8 cellular contexts compared by ENCODE assay signal in genomic region chr19:47112664-47113445, GRCh38. TPM values are rescaled to one million over a fixed set of nuclear protein-coding genes. Genes with fewer than 3 reads are reported as not detected.
DNase-seq lines count a peak whose midpoint lies in the region; ATAC-seq and TF ChIP-seq lines count a peak whose summit lies in the region.

No MANE protein-coding gene starts in this region.

- TF ChIP-seq POLR2A in adrenal gland (IDR thresholded peaks at IDR 0.05), result peak; percentile 42 to 90
- peak; percentile 92 for TF ChIP-seq POLR2A in transverse colon (IDR thresholded peaks at IDR 0.05)

- peak overlapping the region; percentile 75 for H3K4ac ChIP-seq in trophoblast cell (ENCODE audit: low read depth, low read length)

- peak overlapping the region; percentile 98 for H2BK5ac ChIP-seq in trophoblast cell (ENCODE audit: low read depth, low read length, poor library complexity)

- peaks cover 18% of the 10 kb centered on the region for H3K79me2 ChIP-seq in trophoblast cell (ENCODE audit: control insufficient read depth, insufficient read depth, low read length, poor library complexity)

- H3K18ac ChIP-seq in trophoblast cell (ENCODE audit: low read length), result peak overlapping the region; percentile 91

- H4K91ac ChIP-seq in trophoblast cell (ENCODE audit: low read depth, low read length), result peak overlapping the region; percentile 99

- peak overlapping the region; percentile 32 for H2AFZ ChIP-seq in trophoblast cell (ENCODE audit: insufficient read depth, low read length, poor library complexity)

- ATAC-seq in HG02852 (IDR thresholded peaks at IDR 0.05; ENCODE audit: unreplicated experiment), result peak; percentile 79

- peak; percentile 97 for DNase-seq in GM13976 (ENCODE audit: low spot score)
- DNase-seq in NCI-H1436 treated with DMSO at 0.1 percent for 48 hours (lab: John Stamatoyannopoulos, UW), result peak; percentile 95
- peak; percentile 99 for DNase-seq in T follicular helper cell (ENCODE audit: low read depth)
- peak; percentile 99 to 100 (median 99) for DNase-seq in adrenal gland
- DNase-seq in cardiac septum (ENCODE audit: low spot score), result peak; percentile 100
- DNase-seq in trophoblast cell, result peak; percentile 100
- DNase-seq in transverse colon, result peak; percentile 99

- H3K79me1 ChIP-seq in trophoblast cell (ENCODE audit: low read length), result peaks cover 26% of the 10 kb centered on the region

- H4K8ac ChIP-seq in trophoblast cell (ENCODE audit: low read depth, low read length), result peak overlapping the region; percentile 99

- H3K36me3 ChIP-seq in adrenal gland (replicated peaks in 1 of 2), result no peaks in the 10 kb centered on the region
- peaks cover 0 to 2% of the 10 kb centered on the region in 2 experiments for H3K36me3 ChIP-seq in trophoblast cell (ENCODE audit: control insufficient read depth in 1 of 2, insufficient read depth in 2 of 2, low read length in 2 of 2)
- H3K36me3 ChIP-seq in transverse colon, result no peaks in the 10 kb centered on the region

- peak overlapping the region; percentile 97 to 100 (median 100) for H3K27ac ChIP-seq in adrenal gland
- peak overlapping the region; percentile 99 for H3K27ac ChIP-seq in trophoblast cell (ENCODE audit: low read depth, low read length)
- peak overlapping the region; percentile 97 to 100 (median 100) for H3K27ac ChIP-seq in transverse colon

- intact Hi-C loops in adrenal gland (cut with DNase I), result no loop called here
- intact Hi-C loops in cardiac septum (cut with DNase I), result loop anchor here (2.0 to 5.0 kb wide), 2 partner anchors 16 to 256 kb away; no protein-coding TSS in a partner anchor
- intact Hi-C loops in transverse colon (cut with DNase I; ENCODE audit: low total_unique reads), result no loop called here

- 0 to 1% (median 0%) methylated on average over 48 to 64 of the region's 64 CpGs for WGBS in adrenal gland, 4 donors
- no CpG with 5 or more reads among the region's 64 CpGs for WGBS in trophoblast cell (ENCODE audit: extremely low coverage, insufficient coverage, insufficient read length)
- WGBS in transverse colon (ENCODE audit: low coverage in 1 of 2), 2 donors, result 0% methylated on average over 17 to 47 of the region's 64 CpGs

- H2BK120ac ChIP-seq in trophoblast cell (ENCODE audit: insufficient read depth, low read length, poor library complexity), result peak overlapping the region; percentile 94

- in situ Hi-C loops in GM13976 (cut with MboI; ENCODE audit: low sequenced_read_pairs, unreplicated experiment) (no loop called here), transverse colon (cut with MboI; ENCODE audit: low pct_ligation_motif_present in 1 of 4, low pct_unique_long_range_greater_than_20kb in 1 of 4, low sequenced_read_pairs in 3 of 4) (no loop called here)

- H2AK5ac ChIP-seq in trophoblast cell (ENCODE audit: low read length), result peak overlapping the region; percentile 93

- peak overlapping the region; percentile 65 to 99 (median 82) for H3K4me3 ChIP-seq in adrenal gland
- H3K4me3 ChIP-seq in trophoblast cell (ENCODE audit: low read depth, low read length), result peak overlapping the region; percentile 77
- H3K4me3 ChIP-seq in transverse colon, result peak overlapping the region; percentile 73 to 96 (median 94)

- H3K9ac ChIP-seq in trophoblast cell (ENCODE audit: low read length), result peak overlapping the region; percentile 99

- H3K9me3 ChIP-seq in adrenal gland (replicated peaks in 1 of 3), result no peaks in the 10 kb centered on the region
- no peaks in the 10 kb centered on the region for H3K9me3 ChIP-seq in trophoblast cell (ENCODE audit: insufficient read depth, low read depth, low read length)
- H3K9me3 ChIP-seq in transverse colon, result no peaks in the 10 kb centered on the region

- H2BK12ac ChIP-seq in trophoblast cell (ENCODE audit: low read length), result no peak overlapping the region

- no peak overlapping the region for H3K23ac ChIP-seq in trophoblast cell (ENCODE audit: low read length)

- no peak for TF ChIP-seq CTCF in GM13976 (IDR thresholded peaks at IDR 0.05; ENCODE audit: borderline replicate concordance, control extremely low read depth, extremely low read depth, insufficient read depth, missing control alignments)
- TF ChIP-seq CTCF in adrenal gland (IDR thresholded peaks at IDR 0.05), result no peak
- TF ChIP-seq CTCF in transverse colon (IDR thresholded peaks at IDR 0.05), result peak in 1 of 5 experiments; percentile 12

- H3K14ac ChIP-seq in trophoblast cell (ENCODE audit: low read length), result peak overlapping the region; percentile 96

- peak overlapping the region; percentile 99 for H4K12ac ChIP-seq in trophoblast cell (ENCODE audit: low read depth, low read length)

- H3K4me2 ChIP-seq in trophoblast cell (ENCODE audit: low read length), result peak overlapping the region; percentile 85

- no peaks in the 10 kb centered on the region for H3K27me3 ChIP-seq in adrenal gland
- no peaks in the 10 kb centered on the region for H3K27me3 ChIP-seq in trophoblast cell (ENCODE audit: insufficient read depth, low read length)
- no peaks in the 10 kb centered on the region for H3K27me3 ChIP-seq in transverse colon

- TF ChIP-seq EP300 in transverse colon (IDR thresholded peaks at IDR 0.05; ENCODE audit: low read depth), result peak; percentile 9

- peaks cover under 1 to 24% of the 10 kb centered on the region in 2 donors for H3K4me1 ChIP-seq in adrenal gland (replicated peaks in 1 of 2)
- peaks cover 0 to 4% of the 10 kb centered on the region in 2 experiments for H3K4me1 ChIP-seq in trophoblast cell (ENCODE audit: control insufficient read depth in 1 of 2, insufficient read depth in 2 of 2, low read length in 2 of 2)
- H3K4me1 ChIP-seq in transverse colon, result peaks cover 18 to 35% (median 33%) of the 10 kb centered on the region in 4 donors

RNA-seq across cellular contexts. Expression of gene ZC3H4, which starts 0.7 kb away (rescaled TPM):
- total RNA-seq in adrenal gland (10 to 100 TPM; 19.2 to 45.0 (median 27.1) TPM), cardiac septum (28.1 TPM), transverse colon (10 to 100 TPM; 25.4 to 32.2 (median 28.0) TPM)
- polyA plus RNA-seq in adrenal gland, result 10 to 100 TPM; 10.8 to 24.9 (median 19.7) TPM
- polyA plus RNA-seq in trophoblast cell (2013), result 17.0 and 17.4 TPM in 2 replicates

RNA-seq across cellular contexts. Expression of gene SAE1, which starts 17.8 kb away (rescaled TPM):
- 10 to 100 TPM; 40.1 to 58.5 (median 49.7) TPM for total RNA-seq in adrenal gland
- polyA plus RNA-seq in adrenal gland, result 10 to 100 TPM; 19.0 to 71.8 (median 23.6) TPM
- total RNA-seq in cardiac septum, result 45.0 TPM
- polyA plus RNA-seq in trophoblast cell (2013), result 152 and 161 TPM in 2 replicates
- total RNA-seq in transverse colon, result 10 to 100 TPM; 27.3 to 85.4 (median 51.8) TPM

Comparison
In these comparisons a context has a peak if more than half of its experiments do, and no peak if none do; other contexts are left out.
1. Peak in every context shown above with its lines: DNase-seq, ATAC-seq, H3K4me3 ChIP-seq and H3K27ac ChIP-seq.